ENCODE assay signal across 30 cellular contexts in genomic region chr12:113077859-113078256, GRCh38. TPM values are rescaled to one million over a fixed set of nuclear protein-coding genes. Genes with fewer than 3 reads are reported as not detected.
DNase-seq lines count a peak whose midpoint lies in the region; ATAC-seq and TF ChIP-seq lines count a peak whose summit lies in the region.
"Had no signal": no experiment of that assay in that cellular context is flagged by ENCODE, and none has a peak within 500 bp of the region (broad histone marks: within the 10 kb centered on the region; RNA-seq: fewer than 3 reads in every experiment).

No MANE protein-coding gene starts in this region.

- no peaks in the 10 kb centered on the region for H3K9me3 Mint-ChIP-seq in GM23338
- H3K9me3 Mint-ChIP-seq in stimulated activated naive B cell treated with anti-CD40 and anti-IgM and Interleukin-4, amounts not matched to agents 10 μg/mL and 1 μg/mL and 100 μg/mL, for 72 hours: peaks cover 4 to 5% of the 10 kb centered on the region in 2 donors
- H3K9me3 Mint-ChIP-seq in activated T-cell treated with anti-CD3 and anti-CD28 coated beads, Interleukin-2, amount 50 U/mL, for 4 hours: no peaks in the 10 kb centered on the region
- H3K9me3 Mint-ChIP-seq: activated naive CD4-positive, alpha-beta T cell treated with anti-CD3 and anti-CD28 coated beads, Interleukin-2, amount 50 U/mL, for 24 hours; activated T-helper 2 cell treated with anti-CD3 and anti-CD28 coated beads, Interferon-gamma antibody, Interleukin-2, Interleukin-4, amounts not matched to agents 10 μg/mL and 5 μg/mL and 100 μg/mL, durations not matched to agents 14 hours and 24 hours and 36 hours; naive thymus-derived CD8-positive, alpha-beta T cell had no signal

- H3K9ac ChIP-seq in SU-DHL-6 (ENCODE audit: low read length): peak overlapping the region; percentile 54

- H3K36me3 ChIP-seq in GM23338 (ENCODE audit: insufficient read depth) (no peaks in the 10 kb centered on the region), SU-DHL-6 (ENCODE audit: low read length) (peaks cover 24% of the 10 kb centered on the region)
- H3K36me3 ChIP-seq: gastroesophageal sphincter, SJSA1, transverse colon had no signal

- no peaks in the 10 kb centered on the region for H3K36me3 Mint-ChIP-seq in GM23338 (ENCODE audit: low read depth)
- peaks cover 68 to 82% of the 10 kb centered on the region in 2 donors for H3K36me3 Mint-ChIP-seq in stimulated activated naive B cell treated with anti-CD40 and anti-IgM and Interleukin-4, amounts not matched to agents 10 μg/mL and 1 μg/mL and 100 μg/mL, for 72 hours
- peaks cover 2% of the 10 kb centered on the region for H3K36me3 Mint-ChIP-seq in activated T-cell treated with anti-CD3 and anti-CD28 coated beads, Interleukin-2, amount 50 U/mL, for 4 hours (ENCODE audit: insufficient read depth)
- H3K36me3 Mint-ChIP-seq: CD14-positive monocyte had no signal

- H3K79me2 ChIP-seq in GM23338 (replicated peaks; ENCODE audit: insufficient read depth) (no peaks in the 10 kb centered on the region), SU-DHL-6 (ENCODE audit: insufficient read depth, low read length) (peaks cover 64% of the 10 kb centered on the region)

- H3K27me3 Mint-ChIP-seq in GM23338 (ENCODE audit: insufficient read depth, low read depth, poor library complexity): peaks cover 38% of the 10 kb centered on the region
- no peaks in the 10 kb centered on the region for H3K27me3 Mint-ChIP-seq in stimulated activated naive B cell treated with anti-CD40 and anti-IgM and Interleukin-4, amounts not matched to agents 10 μg/mL and 1 μg/mL and 100 μg/mL, for 72 hours
- H3K27me3 Mint-ChIP-seq in activated T-cell treated with anti-CD3 and anti-CD28 coated beads, Interleukin-2, amount 50 U/mL, for 4 hours (ENCODE audit: low read depth): no peaks in the 10 kb centered on the region
- H3K27me3 Mint-ChIP-seq: activated naive CD4-positive, alpha-beta T cell treated with anti-CD3 and anti-CD28 coated beads, Interleukin-2, amount 50 U/mL, for 24 hours; naive thymus-derived CD8-positive, alpha-beta T cell had no signal

- no peak for TF ChIP-seq CTCF in GM23338 (conservative IDR thresholded peaks at IDR 0.05; ENCODE audit: low read depth in 2 of 2)
- TF ChIP-seq CTCF in SU-DHL-6 (IDR thresholded peaks at IDR 0.05; ENCODE audit: insufficient read depth, low read length, poor library complexity, severe bottlenecking): no peak

- H3K27ac ChIP-seq in GM23338 (ENCODE audit: low read depth): no peak overlapping the region
- H3K27ac ChIP-seq in SU-DHL-6 (ENCODE audit: low read depth, low read length): peak overlapping the region; percentile 99
- H3K27ac ChIP-seq: gastroesophageal sphincter, RWPE1, SJSA1, transverse colon, WERI-Rb-1 had no signal

- H3F3A ChIP-seq in GM23338 (replicated peaks; ENCODE audit: low read depth) (no peaks in the 10 kb centered on the region), SU-DHL-6 (ENCODE audit: insufficient read depth) (peaks cover 80% of the 10 kb centered on the region)

- H3K4me2 ChIP-seq in GM23338 (peak overlapping the region; percentile 82), SU-DHL-6 (ENCODE audit: low read depth, low read length, poor library complexity, severe bottlenecking) (peak overlapping the region; percentile 37)

- no peak overlapping the region for H2AFZ ChIP-seq in GM23338
- no peak overlapping the region for H2AFZ ChIP-seq in SU-DHL-6 (ENCODE audit: low read depth, low read length, severe bottlenecking)

- peaks cover 15% of the 10 kb centered on the region for H3K4me1 Mint-ChIP-seq in GM23338
- H3K4me1 Mint-ChIP-seq in stimulated activated naive B cell treated with anti-CD40 and anti-IgM and Interleukin-4, amounts not matched to agents 10 μg/mL and 1 μg/mL and 100 μg/mL, for 72 hours: peaks cover 76 to 95% of the 10 kb centered on the region in 2 donors
- H3K4me1 Mint-ChIP-seq in activated T-cell treated with anti-CD3 and anti-CD28 coated beads, Interleukin-2, amount 50 U/mL, for 4 hours (ENCODE audit: low read depth): peaks cover 52% of the 10 kb centered on the region
- H3K4me1 Mint-ChIP-seq: CD14-positive monocyte had no signal

- no peaks in the 10 kb centered on the region for H3K4me1 ChIP-seq in GM23338 (ENCODE audit: insufficient read depth)
- H3K4me1 ChIP-seq: gastroesophageal sphincter, SJSA1, transverse colon had no signal

- H3K4me3 ChIP-seq in GM23338 (peak overlapping the region; percentile 64), SU-DHL-6 (ENCODE audit: insufficient read depth, low read length, poor library complexity, severe bottlenecking) (no peak overlapping the region)
- H3K4me3 ChIP-seq: gastroesophageal sphincter, SJSA1, transverse colon had no signal

- H3K27me3 ChIP-seq in GM23338 (ENCODE audit: insufficient read depth): peaks cover 36% of the 10 kb centered on the region
- H3K27me3 ChIP-seq in SU-DHL-6 (ENCODE audit: low read length): no peaks in the 10 kb centered on the region
- H3K27me3 ChIP-seq: dorsolateral prefrontal cortex, SJSA1 had no signal

- no peak overlapping the region for H3K27ac Mint-ChIP-seq in GM23338
- no peak overlapping the region for H3K27ac Mint-ChIP-seq in stimulated activated naive B cell treated with anti-CD40 and anti-IgM and Interleukin-4, amounts not matched to agents 10 μg/mL and 1 μg/mL and 100 μg/mL, for 72 hours
- H3K27ac Mint-ChIP-seq: activated naive CD4-positive, alpha-beta T cell treated with anti-CD3 and anti-CD28 coated beads, Interleukin-2, amount 50 U/mL, for 24 hours; activated T-helper 2 cell treated with anti-CD3 and anti-CD28 coated beads, Interferon-gamma antibody, Interleukin-2, Interleukin-4, amounts not matched to agents 10 μg/mL and 5 μg/mL and 100 μg/mL, durations not matched to agents 14 hours and 24 hours and 36 hours; CD14-positive monocyte; naive thymus-derived CD8-positive, alpha-beta T cell had no signal

- H3K9me2 ChIP-seq in GM23338 (ENCODE audit: insufficient read depth) (no peaks in the 10 kb centered on the region), SU-DHL-6 (replicated peaks; ENCODE audit: insufficient read depth, low read length) (no peaks in the 10 kb centered on the region)

- peak overlapping the region; percentile 57 for H3K4me3 Mint-ChIP-seq in GM23338
- H3K4me3 Mint-ChIP-seq in stimulated activated naive B cell treated with anti-CD40 and anti-IgM and Interleukin-4, amounts not matched to agents 10 μg/mL and 1 μg/mL and 100 μg/mL, for 72 hours: peak overlapping the region; percentile 52 to 66
- H3K4me3 Mint-ChIP-seq in activated T-cell treated with anti-CD3 and anti-CD28 coated beads, Interleukin-2, amount 50 U/mL, for 4 hours: no peak overlapping the region
- H3K4me3 Mint-ChIP-seq: activated naive CD4-positive, alpha-beta T cell treated with anti-CD3 and anti-CD28 coated beads, Interleukin-2, amount 50 U/mL, for 24 hours had no signal

- DNase-seq in GM23338 (ENCODE audit: low spot score) (peak; percentile 43), iPS-NIHi11 (ENCODE audit: low spot score) (peak; percentile 59), NCI-H748 (lab: John Stamatoyannopoulos, UW; ENCODE audit: unreplicated experiment) (no peak), DMS114 treated with DMSO at 0.1 percent for 48 hours (lab: John Stamatoyannopoulos, UW; ENCODE audit: unreplicated experiment) (no peak)
- no peak for DNase-seq in stimulated activated naive B cell treated with anti-CD40 and anti-IgM and Interleukin-4, amounts not matched to agents 10 μg/mL and 1 μg/mL and 100 μg/mL, for 72 hours
- DNase-seq in activated T-cell treated with anti-CD3 and anti-CD28 coated beads, Interleukin-2, amount 50 U/mL, for 4 hours: no peak
- DNase-seq: activated CD4-positive, alpha-beta T cell treated with anti-CD3 and anti-CD28 coated beads for 48 hours; amygdala; dorsolateral prefrontal cortex; left ventricle myocardium superior; naive thymus-derived CD8-positive, alpha-beta T cell; NCI-H1092; NCI-H1694; NCI-H446 treated with DMSO at 0.1 percent for 48 hours; stimulated activated CD4-positive, alpha-beta T cell treated with anti-CD3 and anti-CD28 coated beads, Interleukin-4, amount 100 ng/mL, for 1 hour; T1000; transverse colon; WERI-Rb-1 had no signal

- H4K20me1 ChIP-seq in GM23338 (replicated peaks; ENCODE audit: insufficient read depth) (0 out of 2 replicates have a peak, but pooled peaks cover 2% of the 10 kb centered on the region), SU-DHL-6 (ENCODE audit: low read depth, low read length) (no peaks in the 10 kb centered on the region)

- H3K9me3 ChIP-seq in SU-DHL-6 (ENCODE audit: insufficient read depth, low read length): no peaks in the 10 kb centered on the region
- H3K9me3 ChIP-seq: gastroesophageal sphincter, SJSA1, transverse colon had no signal

- ATAC-seq in GM23338: peak; percentile 54
- ATAC-seq in stimulated activated naive B cell treated with anti-CD40 and anti-IgM and Interleukin-4, amounts not matched to agents 10 μg/mL and 1 μg/mL and 100 μg/mL, for 72 hours (replicated peaks): no peak
- no peak for ATAC-seq in activated T-cell treated with anti-CD3 and anti-CD28 coated beads, Interleukin-2, amount 50 U/mL, for 4 hours
- ATAC-seq: gastroesophageal sphincter; left ventricle myocardium superior; naive thymus-derived CD8-positive, alpha-beta T cell had no signal

TF ChIP-seq in GM23338, 12 proteins besides CTCF, POLR2A, EP300 and RAD21 (continues in another document):
- TF ChIP-seq NANOG (IDR thresholded peaks at IDR 0.05; ENCODE audit: borderline replicate concordance) (no peak), EZH2phosphoT487 (IDR thresholded peaks at IDR 0.05; ENCODE audit: unreplicated experiment) (no peak), ZNF114 (CRISPR knock-in tag; IDR thresholded peaks at IDR 0.05) (no peak), ETS1 (IDR thresholded peaks at IDR 0.05) (no peak), POLR2AphosphoS5 (IDR thresholded peaks at IDR 0.05; ENCODE audit: low read depth) (no peak), EZH2 (IDR thresholded peaks at IDR 0.05; ENCODE audit: low read depth, unreplicated experiment) (peak; percentile 2)

RNA-seq across cellular contexts. Expression of gene DTX1, which starts 21.3 kb away (rescaled TPM):
- 4.7 and 9.0 TPM in 2 replicates for total RNA-seq in GM23338 (2014; rRNA removed; shearing (Covaris generic))
- polyA plus RNA-seq in GM23338 (2016; fragmentation: Nextera tagmentation; extraction: Ambion mirVana): 1.6 and 1.8 TPM in 2 replicates
- total RNA-seq in activated T-cell treated with anti-CD3 and anti-CD28 coated beads, Interleukin-2, amount 50 U/mL, for 4 hours: 1 to 10 TPM; 5.0 to 7.7 (median 5.2) TPM
- total RNA-seq: chondrocyte, fibroblast of lung, SJSA1 had no signal
- polyA plus RNA-seq: fibroblast of lung, keratinocyte had no signal

RNA-seq across cellular contexts. Expression of gene RASAL1, which starts 57.7 kb away (rescaled TPM):
- total RNA-seq in GM23338 (2014; rRNA removed; shearing (Covaris generic)): 5.4 and 8.2 TPM in 2 replicates
- polyA plus RNA-seq in GM23338 (2016; fragmentation: Nextera tagmentation; extraction: Ambion mirVana): 2.6 and 2.7 TPM in 2 replicates
- 1 to 10 TPM in 1 of 3 donors, under 1 TPM in 2; 0.58 to 1.1 (median 0.87) TPM for total RNA-seq in activated T-cell treated with anti-CD3 and anti-CD28 coated beads, Interleukin-2, amount 50 U/mL, for 4 hours
- total RNA-seq: chondrocyte, fibroblast of lung, left ventricle myocardium superior, omental fat pad, SJSA1, subcutaneous adipose tissue had no signal
- polyA plus RNA-seq: CD14-positive monocyte, fibroblast of lung had no signal

Comparison
In these comparisons a context has a peak if more than half of its experiments do, and no peak if none do; other contexts are left out.
1. DNase-seq: peak in GM23338 (single experiment) and iPS-NIHi11 (single experiment); none in stimulated activated naive B cell treated with anti-CD40 and anti-IgM and Interleukin-4, amounts not matched to agents 10 μg/mL and 1 μg/mL and 100 μg/mL, for 72 hours (single experiment), NCI-H748 (single experiment), activated T-cell treated with anti-CD3 and anti-CD28 coated beads, Interleukin-2, amount 50 U/mL, for 4 hours (single experiment) and DMS114 treated with DMSO at 0.1 percent for 48 hours (single experiment).